ENCODE assay signal across 22 cellular contexts in the genomic region with DNA sequence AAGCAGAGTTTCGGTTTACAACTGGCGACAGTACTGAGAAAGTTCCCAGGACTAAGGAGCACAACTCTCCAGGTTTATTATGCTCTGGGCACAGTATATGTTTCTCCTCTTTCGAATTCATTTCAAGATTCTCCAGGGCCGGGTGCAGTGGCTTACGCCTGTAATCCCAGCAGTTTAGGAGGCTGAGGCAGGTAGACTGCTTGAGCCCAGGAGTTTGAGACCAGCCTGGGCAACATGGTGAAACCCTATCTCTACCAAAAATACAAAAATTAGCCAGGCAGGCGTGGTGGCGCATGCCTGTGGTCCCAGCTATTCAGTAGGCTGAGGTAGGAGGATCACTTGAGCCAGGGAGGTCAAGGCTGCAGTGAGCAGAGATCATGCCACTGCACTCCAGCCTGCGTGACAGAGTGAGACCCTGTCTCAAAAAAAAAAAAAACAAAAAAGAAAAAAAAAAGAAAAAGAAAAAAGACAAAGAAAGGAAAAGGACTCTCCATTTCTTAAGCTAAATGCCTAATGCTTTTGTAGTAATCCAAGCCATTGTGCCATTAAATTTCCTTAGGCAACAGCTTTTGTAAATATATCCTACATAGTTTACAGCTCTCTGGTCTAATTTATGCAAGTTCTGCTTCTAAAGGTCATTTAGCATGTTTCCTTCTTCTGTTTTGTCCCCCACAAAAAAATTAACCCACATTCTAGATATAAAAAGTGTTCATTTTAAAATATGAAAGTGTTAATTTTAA.
"Had no signal": no experiment of that assay in that cellular context is flagged by ENCODE, and none has a peak within 500 bp of the region (broad histone marks: within the 10 kb centered on the region; RNA-seq: fewer than 3 reads in every experiment).

No MANE protein-coding gene starts in this region.

- H3K9me3 ChIP-seq: heart left ventricle, left lung, pancreas, psoas muscle, right atrium auricular region, tibial artery had no signal

- DNase-seq: activated CD4-positive, alpha-beta T cell treated with anti-CD3 and anti-CD28 coated beads for 4 hours; activated CD4-positive, alpha-beta T cell treated with anti-CD3 and anti-CD28 coated beads, Interleukin-2, amount 50 U/mL, for 48 hours; activated CD4-positive, CD25-positive, alpha-beta regulatory T cell; activated CD8-positive, alpha-beta memory T cell treated with anti-CD3 and anti-CD28 coated beads, Interleukin-2, amount 50 U/mL, for 48 hours; activated naive CD4-positive, alpha-beta T cell treated with Interleukin-2 at 50 U/mL for 16 hours; activated naive CD8-positive, alpha-beta T cell treated with anti-CD3 and anti-CD28 coated beads, Interleukin-2, amount 10 ng/mL, durations not matched to agents 7 days and 5 days; activated T-cell treated with anti-CD3 and anti-CD28 coated beads, Interleukin-2, amount 50 U/mL, for 4 hours; amniotic stem cell; cerebellar nuclear complex; heart left ventricle; left lung; natural killer cell; pancreas; psoas muscle; stimulated activated CD4-positive, alpha-beta T cell treated with anti-CD3 and anti-CD28 coated beads, Interleukin-1b, Interleukin-23, amount 100 ng/mL, for 48 hours; stimulated activated naive CD8-positive, alpha-beta T cell treated with anti-CD3 and anti-CD28 coated beads, Interleukin-15, amount 100 ng/mL, for 72 hours; T1000; tibial artery had no signal

- H3K27me3 ChIP-seq: heart left ventricle, left lung, pancreas, right atrium auricular region, tibial artery had no signal

- H3K27ac ChIP-seq: coronary artery, epithelial cell of prostate, heart left ventricle, left lung, pancreas, psoas muscle, right atrium auricular region, tibial artery had no signal

- H3K36me3 ChIP-seq: left lung, pancreas, right atrium auricular region had no signal

- H3K4me1 ChIP-seq: heart left ventricle, left lung, psoas muscle, right atrium auricular region, tibial artery had no signal

- H3K4me3 ChIP-seq: coronary artery, heart left ventricle, left lung, lung, pancreas, psoas muscle, right atrium auricular region, tibial artery had no signal
